Comparison of ENCODE assay signal across 25 cellular contexts in genomic region chr3:31185004-31185357, GRCh38.
A peak's percentile ranks its signal among the peaks of the same experiment; 100 is the strongest.
DNase-seq lines count a peak whose midpoint lies in the region; ATAC-seq, FAIRE-seq and TF ChIP-seq lines count a peak whose summit lies in the region.
"Had no signal": no experiment of that assay in that cellular context is flagged by ENCODE, and none has a peak within 500 bp of the region (broad histone marks: within the 10 kb centered on the region; RNA-seq: fewer than 3 reads in every experiment).

No MANE protein-coding gene starts in this region.

- no peak for FAIRE-seq in D721Med (lab: Jason Lieb, UNC)
- FAIRE-seq: bronchial epithelial cell had no signal

- H3K4me3 Mint-ChIP-seq in HFFc6 = no peak overlapping the region
- H3K4me3 Mint-ChIP-seq: T-helper 17 cell had no signal

- DNase-seq in D721Med (ENCODE audit: insufficient read length, low spot score) (peak; percentile 22), HFFc6 (no peak), coronary artery (ENCODE audit: low spot score) (no peak), renal cortical epithelial cell (ENCODE audit: low read depth) (peak; percentile 63), AML-193 (lab: John Stamatoyannopoulos, UW) (no peak), caudate nucleus (lab: John Stamatoyannopoulos, UW) (no peak)
- DNase-seq: ACHN; adrenal gland; C1 segment of cervical spinal cord; Calu3; dermis blood vessel endothelial cell; NCI-H1092; NCI-H187 treated with DMSO at 0.1 percent for 48 hours; NCI-H774; SK-N-SH; stimulated activated CD4-positive, alpha-beta T cell treated with anti-CD3 and anti-CD28 coated beads, Interleukin-4, amount 100 ng/mL, for 24 hours; stimulated activated naive CD4-positive, alpha-beta T cell; T-helper 17 cell; testis had no signal

- peaks cover 17% of the 10 kb centered on the region for H3K4me1 Mint-ChIP-seq in HFFc6 (ENCODE audit: low read depth)

- ATAC-seq in HG02610 (IDR thresholded peaks at IDR 0.05; ENCODE audit: unreplicated experiment) (no peak), HG02678 (IDR thresholded peaks at IDR 0.05; ENCODE audit: unreplicated experiment) (no peak)
- ATAC-seq: T-helper 17 cell had no signal

- no peak overlapping the region for H3K4me3 ChIP-seq in coronary artery
- H3K4me3 ChIP-seq: adrenal gland, prostate gland, testis had no signal

- H3K9me3 Mint-ChIP-seq in HFFc6 = no peaks in the 10 kb centered on the region

- peaks cover 3% of the 10 kb centered on the region; the same call in 1 of the 2 replicates for H3K27me3 Mint-ChIP-seq in HFFc6 (ENCODE audit: insufficient read depth)
- H3K27me3 Mint-ChIP-seq: T-helper 17 cell had no signal

- H3K36me3 Mint-ChIP-seq in HFFc6 (ENCODE audit: low read depth) = no peaks in the 10 kb centered on the region

- TF ChIP-seq CTCF in D721Med (IDR thresholded peaks at IDR 0.05; ENCODE audit: insufficient read depth, missing control alignments) = no peak
- no peak for TF ChIP-seq CTCF in HFFc6 (IDR thresholded peaks at IDR 0.05)
- TF ChIP-seq CTCF in coronary artery (IDR thresholded peaks at IDR 0.05) = no peak

- H3K27ac ChIP-seq in coronary artery = peak overlapping the region; percentile 49 to 59
- no peak overlapping the region for H3K27ac ChIP-seq in caudate nucleus (ENCODE audit: low read depth, low read length)
- H3K27ac ChIP-seq: KMS-11, neutrophil, prostate gland, testis had no signal

- peak overlapping the region; percentile 37; the same call in 1 of the 2 replicates for H3K27ac Mint-ChIP-seq in HFFc6
- H3K27ac Mint-ChIP-seq: T-helper 17 cell had no signal

Comparison
In these comparisons a context has a peak if more than half of its experiments do, and no peak if none do; other contexts are left out.
1. DNase-seq: peak in D721Med (single experiment) and renal cortical epithelial cell (single experiment); none in HFFc6 (single experiment), coronary artery (single experiment), AML-193 (0 of 2) and caudate nucleus (0 of 61).